In genomic region chr11:77473801-77474508, GRCh38 we compare ENCODE assay signal across 8 cellular contexts. TPM values are rescaled to one million over a fixed set of nuclear protein-coding genes. Genes with fewer than 3 reads are reported as not detected.
DNase-seq lines count a peak whose midpoint lies in the region; ATAC-seq lines count a peak whose summit lies in the region.

Gene PAK1 (minus strand): TSS chr11:77474094. CDS start chr11:77392520, 81,574 bp downstream.

- DNase-seq in NCI-H2081 (lab: John Stamatoyannopoulos, UW) (peak; percentile 85 to 90), UCSD-AML1 (lab: John Stamatoyannopoulos, UW; ENCODE audit: unreplicated experiment) (peak; percentile 79), brain pericyte (ENCODE audit: low read depth, low spot score) (peak; percentile 29), GF-D8 (lab: John Stamatoyannopoulos, UW) (no peak)

- peak within 1 kb of the TSS; percentile 90 for H3K4me2 ChIP-seq in skeletal muscle satellite cell (ENCODE audit: low read length)

- H3K9me3 ChIP-seq in iPS-18c (ENCODE audit: control insufficient read depth, insufficient read depth, low read length) (no peaks in the 10 kb centered on the region), skeletal muscle satellite cell (replicated peaks; ENCODE audit: low read length) (no peaks in the 10 kb centered on the region)

- ATAC-seq in GM18508 (IDR thresholded peaks at IDR 0.05; ENCODE audit: insufficient read depth, unreplicated experiment) (peak; percentile 44), HG02973 (IDR thresholded peaks at IDR 0.05; ENCODE audit: unreplicated experiment) (peak; percentile 65)

- peaks cover 48% of the 10 kb centered on the region for H3K27me3 ChIP-seq in skeletal muscle satellite cell (ENCODE audit: control insufficient read depth, insufficient read depth, low read length)

- H3K4me1 ChIP-seq in skeletal muscle satellite cell (ENCODE audit: control insufficient read depth, insufficient read depth, low read length): peaks cover 5% of the 10 kb centered on the region

- H3K36me3 ChIP-seq in skeletal muscle satellite cell (ENCODE audit: insufficient read depth, low read length): no peaks in the 10 kb centered on the region

- H3K4me3 ChIP-seq in iPS-18c (ENCODE audit: insufficient read depth, low read depth, low read length) (peak within 1 kb of the TSS; percentile 86), skeletal muscle satellite cell (ENCODE audit: low read length) (peak within 1 kb of the TSS; percentile 63)

- H3K9ac ChIP-seq in skeletal muscle satellite cell (ENCODE audit: low read depth, low read length): peak within 1 kb of the TSS; percentile 34

RNA-seq across cellular contexts. Expression of gene PAK1, which starts in this region (rescaled TPM):
- total RNA-seq in skeletal muscle satellite cell (2012; rRNA removed): 40.6 and 40.8 TPM in 2 replicates
